1 cellular context compared by ENCODE assay signal in genomic region chr19:5403968-5404640, GRCh38.
TF ChIP-seq lines count a peak whose summit lies in the region.

No MANE protein-coding gene starts in this region.

TF ChIP-seq in HepG2, 621 proteins besides CTCF, POLR2A, EP300 and RAD21 (continued from another document and continues in another):
- TF ChIP-seq, protein P1, sequence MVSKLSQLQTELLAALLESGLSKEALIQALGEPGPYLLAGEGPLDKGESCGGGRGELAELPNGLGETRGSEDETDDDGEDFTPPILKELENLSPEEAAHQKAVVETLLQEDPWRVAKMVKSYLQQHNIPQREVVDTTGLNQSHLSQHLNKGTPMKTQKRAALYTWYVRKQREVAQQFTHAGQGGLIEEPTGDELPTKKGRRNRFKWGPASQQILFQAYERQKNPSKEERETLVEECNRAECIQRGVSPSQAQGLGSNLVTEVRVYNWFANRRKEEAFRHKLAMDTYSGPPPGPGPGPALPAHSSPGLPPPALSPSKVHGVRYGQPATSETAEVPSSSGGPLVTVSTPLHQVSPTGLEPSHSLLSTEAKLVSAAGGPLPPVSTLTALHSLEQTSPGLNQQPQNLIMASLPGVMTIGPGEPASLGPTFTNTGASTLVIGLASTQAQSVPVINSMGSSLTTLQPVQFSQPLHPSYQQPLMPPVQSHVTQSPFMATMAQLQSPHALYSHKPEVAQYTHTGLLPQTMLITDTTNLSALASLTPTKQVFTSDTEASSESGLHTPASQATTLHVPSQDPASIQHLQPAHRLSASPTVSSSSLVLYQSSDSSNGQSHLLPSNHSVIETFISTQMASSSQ (IDR thresholded peaks at IDR 0.05; ENCODE audit: low read depth), result no peak
- TF ChIP-seq, protein P1 (CRISPR knock-in tag; IDR thresholded peaks at IDR 0.05; ENCODE audit: borderline replicate concordance), result 0 out of 2 replicates have a peak, but pooled peaks have one; percentile 23
- TF ChIP-seq JARID2 (CRISPR knock-in tag; IDR thresholded peaks at IDR 0.05; ENCODE audit: insufficient replicate concordance), result peak; percentile 86
- TF ChIP-seq, protein P2, sequence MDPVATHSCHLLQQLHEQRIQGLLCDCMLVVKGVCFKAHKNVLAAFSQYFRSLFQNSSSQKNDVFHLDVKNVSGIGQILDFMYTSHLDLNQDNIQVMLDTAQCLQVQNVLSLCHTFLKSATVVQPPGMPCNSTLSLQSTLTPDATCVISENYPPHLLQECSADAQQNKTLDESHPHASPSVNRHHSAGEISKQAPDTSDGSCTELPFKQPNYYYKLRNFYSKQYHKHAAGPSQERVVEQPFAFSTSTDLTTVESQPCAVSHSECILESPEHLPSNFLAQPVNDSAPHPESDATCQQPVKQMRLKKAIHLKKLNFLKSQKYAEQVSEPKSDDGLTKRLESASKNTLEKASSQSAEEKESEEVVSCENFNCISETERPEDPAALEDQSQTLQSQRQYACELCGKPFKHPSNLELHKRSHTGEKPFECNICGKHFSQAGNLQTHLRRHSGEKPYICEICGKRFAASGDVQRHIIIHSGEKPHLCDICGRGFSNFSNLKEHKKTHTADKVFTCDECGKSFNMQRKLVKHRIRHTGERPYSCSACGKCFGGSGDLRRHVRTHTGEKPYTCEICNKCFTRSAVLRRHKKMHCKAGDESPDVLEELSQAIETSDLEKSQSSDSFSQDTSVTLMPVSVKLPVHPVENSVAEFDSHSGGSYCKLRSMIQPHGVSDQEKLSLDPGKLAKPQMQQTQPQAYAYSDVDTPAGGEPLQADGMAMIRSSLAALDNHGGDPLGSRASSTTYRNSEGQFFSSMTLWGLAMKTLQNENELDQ (CRISPR knock-in tag; IDR thresholded peaks at IDR 0.05; ENCODE audit: borderline replicate concordance), result peak; percentile 95
- peak; percentile 92 for TF ChIP-seq HES4 (CRISPR knock-in tag; IDR thresholded peaks at IDR 0.05; ENCODE audit: borderline replicate concordance)
- no peak for TF ChIP-seq ZSCAN25 (CRISPR knock-in tag; IDR thresholded peaks at IDR 0.05)
- TF ChIP-seq, protein P3, sequence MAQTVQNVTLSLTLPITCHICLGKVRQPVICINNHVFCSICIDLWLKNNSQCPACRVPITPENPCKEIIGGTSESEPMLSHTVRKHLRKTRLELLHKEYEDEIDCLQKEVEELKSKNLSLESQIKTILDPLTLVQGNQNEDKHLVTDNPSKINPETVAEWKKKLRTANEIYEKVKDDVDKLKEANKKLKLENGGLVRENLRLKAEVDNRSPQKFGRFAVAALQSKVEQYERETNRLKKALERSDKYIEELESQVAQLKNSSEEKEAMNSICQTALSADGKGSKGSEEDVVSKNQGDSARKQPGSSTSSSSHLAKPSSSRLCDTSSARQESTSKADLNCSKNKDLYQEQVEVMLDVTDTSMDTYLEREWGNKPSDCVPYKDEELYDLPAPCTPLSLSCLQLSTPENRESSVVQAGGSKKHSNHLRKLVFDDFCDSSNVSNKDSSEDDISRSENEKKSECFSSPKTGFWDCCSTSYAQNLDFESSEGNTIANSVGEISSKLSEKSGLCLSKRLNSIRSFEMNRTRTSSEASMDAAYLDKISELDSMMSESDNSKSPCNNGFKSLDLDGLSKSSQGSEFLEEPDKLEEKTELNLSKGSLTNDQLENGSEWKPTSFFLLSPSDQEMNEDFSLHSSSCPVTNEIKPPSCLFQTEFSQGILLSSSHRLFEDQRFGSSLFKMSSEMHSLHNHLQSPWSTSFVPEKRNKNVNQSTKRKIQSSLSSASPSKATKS (CRISPR knock-in tag; IDR thresholded peaks at IDR 0.05), result peak; percentile 83; the same call in 1 of the 2 replicates
- TF ChIP-seq GTF2F1 (IDR thresholded peaks at IDR 0.05; ENCODE audit: low read length), result no peak
- no peak for TF ChIP-seq AHDC1 (CRISPR knock-in tag; IDR thresholded peaks at IDR 0.05; ENCODE audit: borderline replicate concordance)
- TF ChIP-seq ZZZ3 (CRISPR knock-in tag; IDR thresholded peaks at IDR 0.05; ENCODE audit: borderline replicate concordance), result no peak
- TF ChIP-seq, protein P4, sequence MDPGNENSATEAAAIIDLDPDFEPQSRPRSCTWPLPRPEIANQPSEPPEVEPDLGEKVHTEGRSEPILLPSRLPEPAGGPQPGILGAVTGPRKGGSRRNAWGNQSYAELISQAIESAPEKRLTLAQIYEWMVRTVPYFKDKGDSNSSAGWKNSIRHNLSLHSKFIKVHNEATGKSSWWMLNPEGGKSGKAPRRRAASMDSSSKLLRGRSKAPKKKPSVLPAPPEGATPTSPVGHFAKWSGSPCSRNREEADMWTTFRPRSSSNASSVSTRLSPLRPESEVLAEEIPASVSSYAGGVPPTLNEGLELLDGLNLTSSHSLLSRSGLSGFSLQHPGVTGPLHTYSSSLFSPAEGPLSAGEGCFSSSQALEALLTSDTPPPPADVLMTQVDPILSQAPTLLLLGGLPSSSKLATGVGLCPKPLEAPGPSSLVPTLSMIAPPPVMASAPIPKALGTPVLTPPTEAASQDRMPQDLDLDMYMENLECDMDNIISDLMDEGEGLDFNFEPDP (CRISPR knock-in tag; conservative IDR thresholded peaks at IDR 0.05), result no peak
- no peak for TF ChIP-seq ATAD3A (CRISPR knock-in tag; IDR thresholded peaks at IDR 0.05)
- no peak for TF ChIP-seq MLLT10 (CRISPR knock-in tag; IDR thresholded peaks at IDR 0.05)
- TF ChIP-seq ZNF569 (CRISPR knock-in tag; IDR thresholded peaks at IDR 0.05; ENCODE audit: borderline replicate concordance), result no peak
- no peak for TF ChIP-seq ZBTB46 (CRISPR knock-in tag; IDR thresholded peaks at IDR 0.05; ENCODE audit: borderline replicate concordance)
- TF ChIP-seq NBN (conservative IDR thresholded peaks at IDR 0.05), result no peak
- no peak for TF ChIP-seq ZNF598 (CRISPR knock-in tag; IDR thresholded peaks at IDR 0.05; ENCODE audit: borderline replicate concordance)
- peak; percentile 41; the same call in 1 of the 2 replicates for TF ChIP-seq GATAD2A (CRISPR knock-in tag; IDR thresholded peaks at IDR 0.05)
- TF ChIP-seq PAF1 (CRISPR knock-in tag; IDR thresholded peaks at IDR 0.05), result no peak
- no peak for TF ChIP-seq ZHX2 (IDR thresholded peaks at IDR 0.05; ENCODE audit: low read depth)
- 0 out of 2 replicates have a peak, but pooled peaks have one; percentile 70 for TF ChIP-seq ZHX2 (CRISPR knock-in tag; IDR thresholded peaks at IDR 0.05; ENCODE audit: borderline replicate concordance)
- no peak for TF ChIP-seq ZNF274 (CRISPR knock-in tag; IDR thresholded peaks at IDR 0.05)
